21 cellular contexts compared by ENCODE assay signal in genomic region chr21:45297329-45297728, GRCh38. TPM values are rescaled to one million over a fixed set of nuclear protein-coding genes. Genes with fewer than 3 reads are reported as not detected.
DNase-seq lines count a peak whose midpoint lies in the region; ATAC-seq, FAIRE-seq and TF ChIP-seq lines count a peak whose summit lies in the region.
"Had no signal": no experiment of that assay in that cellular context is flagged by ENCODE, and none has a peak within 500 bp of the region (broad histone marks: within the 10 kb centered on the region; RNA-seq: fewer than 3 reads in every experiment).

No MANE protein-coding gene starts in this region.

- intact Hi-C loops in cardiac septum (cut with DNase I) (loop anchor here (10.0 kb wide), 1 partner anchor 297 kb away; no protein-coding TSS in a partner anchor), Right ventricle myocardium inferior (cut with DNase I) (no loop called here), testis (cut with DNase I; ENCODE audit: low total_unique reads) (no loop called here)

- FAIRE-seq in astrocyte (lab: Jason Lieb, UNC), result no peak
- FAIRE-seq: A204.1, GM12892, GM18507 had no signal

- H3K4me3 Mint-ChIP-seq in astrocyte (ENCODE audit: unreplicated experiment), result no peak overlapping the region
- H3K4me3 Mint-ChIP-seq: CD4-positive, alpha-beta memory T cell had no signal

- H2AFZ ChIP-seq in astrocyte (ENCODE audit: low read depth, low read length), result no peak overlapping the region

- TF ChIP-seq CTCF in astrocyte (IDR thresholded peaks at IDR 0.05; ENCODE audit: insufficient read depth, low read depth, low read length), result no peak
- no peak for TF ChIP-seq CTCF in testis (IDR thresholded peaks at IDR 0.05)

- H3K4me2 ChIP-seq in astrocyte (ENCODE audit: low read length), result no peak overlapping the region
- H3K4me2 ChIP-seq: BLaER1 had no signal

- H3K4me1 Mint-ChIP-seq in astrocyte (ENCODE audit: low read depth, unreplicated experiment), result peaks cover 64% of the 10 kb centered on the region

- no peaks in the 10 kb centered on the region for H3K27me3 Mint-ChIP-seq in astrocyte (ENCODE audit: low read depth, unreplicated experiment)
- H3K27me3 Mint-ChIP-seq: CD4-positive, alpha-beta memory T cell had no signal

- H3K9me3 ChIP-seq in astrocyte (ENCODE audit: insufficient read depth, low read depth, low read length) (no peaks in the 10 kb centered on the region), testis (no peaks in the 10 kb centered on the region)
- H3K9me3 ChIP-seq: SJSA1 had no signal

- H3K9ac ChIP-seq in astrocyte (ENCODE audit: low read length), result no peak overlapping the region
- H3K9ac ChIP-seq: BLaER1 had no signal

- H3K4me1 ChIP-seq in astrocyte (ENCODE audit: insufficient read depth, low read length) (peaks cover 59% of the 10 kb centered on the region), testis (peaks cover 37% of the 10 kb centered on the region)

- H3K27ac Mint-ChIP-seq in astrocyte (ENCODE audit: unreplicated experiment), result peak overlapping the region; percentile 77
- H3K27ac Mint-ChIP-seq: CD4-positive, alpha-beta memory T cell had no signal

- DNase-seq in cardiac septum (ENCODE audit: low spot score) (peak; percentile 46), Right ventricle myocardium inferior (ENCODE audit: missing footprints) (no peak), astrocyte (ENCODE audit: low read depth) (no peak), mesenteric fat pad (ENCODE audit: low spot score) (peak; percentile 60), testis (peak; percentile 11), NCI-H748 treated with DMSO at 0.1 percent for 48 hours (lab: John Stamatoyannopoulos, UW) (no peak), NCI-H2227 (lab: John Stamatoyannopoulos, UW; ENCODE audit: unreplicated experiment) (no peak)
- DNase-seq: CD4-positive, alpha-beta memory T cell; NCI-H1417; NCI-H187; NCI-H2107; NCI-H226; NCI-H524 had no signal

- H3K9me3 Mint-ChIP-seq in astrocyte (ENCODE audit: unreplicated experiment), result peaks cover 2% of the 10 kb centered on the region
- H3K9me3 Mint-ChIP-seq: CD4-positive, alpha-beta memory T cell had no signal

- H3K36me3 ChIP-seq in astrocyte (ENCODE audit: insufficient read depth, low read length) (no peaks in the 10 kb centered on the region), testis (ENCODE audit: low read depth, missing control alignments) (no peaks in the 10 kb centered on the region)
- H3K36me3 ChIP-seq: BLaER1 had no signal

- H3K36me3 Mint-ChIP-seq in astrocyte (ENCODE audit: low read depth, unreplicated experiment), result peaks cover 13% of the 10 kb centered on the region
- H3K36me3 Mint-ChIP-seq: CD4-positive, alpha-beta memory T cell had no signal

- H3K27ac ChIP-seq in astrocyte (ENCODE audit: low read depth, low read length) (no peak overlapping the region), testis (no peak overlapping the region)
- H3K27ac ChIP-seq: BLaER1, RWPE1 had no signal

- peaks cover 30% of the 10 kb centered on the region for H3K79me2 ChIP-seq in astrocyte (ENCODE audit: insufficient read depth, low read length)

- 91 to 94% methylated on average over 9 of the region's 9 CpGs for WGBS in testis, 2 donors

- H4K20me1 ChIP-seq in astrocyte (ENCODE audit: insufficient read depth, low read length), result no peaks in the 10 kb centered on the region
- H4K20me1 ChIP-seq: BLaER1 had no signal

- TF ChIP-seq POLR2A in testis (IDR thresholded peaks at IDR 0.05), result no peak

- ATAC-seq in Right ventricle myocardium inferior, result no peak
- ATAC-seq in GM21447 (IDR thresholded peaks at IDR 0.05; ENCODE audit: unreplicated experiment), result no peak
- ATAC-seq: HepG2 had no signal

- H3K4me3 ChIP-seq in astrocyte (ENCODE audit: insufficient read depth, low read depth, low read length) (no peak overlapping the region), testis (no peak overlapping the region)
- H3K4me3 ChIP-seq: BLaER1, SJSA1 had no signal

- H3K27me3 ChIP-seq in astrocyte (ENCODE audit: insufficient read depth, low read length) (no peaks in the 10 kb centered on the region), testis (no peaks in the 10 kb centered on the region)
- H3K27me3 ChIP-seq: BLaER1, SJSA1 had no signal

RNA-seq across cellular contexts. Expression of gene POFUT2, which starts 9.6 kb away (rescaled TPM):
- total RNA-seq in cardiac septum (20.1 TPM), Right ventricle myocardium inferior (16.9 TPM), astrocyte (109 and 119 TPM in 2 replicates), mesenteric fat pad (29.6 TPM), testis (10 to 100 TPM; 49.9 to 55.9 TPM)
- polyA plus RNA-seq in testis (ENCODE audit: insufficient read depth, low read depth, low replicate concordance), result 63.3 TPM

Comparison
In these comparisons a context has a peak if more than half of its experiments do, and no peak if none do; other contexts are left out.
1. DNase-seq: peak in cardiac septum (single experiment), mesenteric fat pad (single experiment) and testis (single experiment); none in Right ventricle myocardium inferior (single experiment), astrocyte (single experiment), NCI-H748 treated with DMSO at 0.1 percent for 48 hours (single experiment) and NCI-H2227 (single experiment).